1 cellular context compared by ENCODE assay signal in the genomic region with DNA sequence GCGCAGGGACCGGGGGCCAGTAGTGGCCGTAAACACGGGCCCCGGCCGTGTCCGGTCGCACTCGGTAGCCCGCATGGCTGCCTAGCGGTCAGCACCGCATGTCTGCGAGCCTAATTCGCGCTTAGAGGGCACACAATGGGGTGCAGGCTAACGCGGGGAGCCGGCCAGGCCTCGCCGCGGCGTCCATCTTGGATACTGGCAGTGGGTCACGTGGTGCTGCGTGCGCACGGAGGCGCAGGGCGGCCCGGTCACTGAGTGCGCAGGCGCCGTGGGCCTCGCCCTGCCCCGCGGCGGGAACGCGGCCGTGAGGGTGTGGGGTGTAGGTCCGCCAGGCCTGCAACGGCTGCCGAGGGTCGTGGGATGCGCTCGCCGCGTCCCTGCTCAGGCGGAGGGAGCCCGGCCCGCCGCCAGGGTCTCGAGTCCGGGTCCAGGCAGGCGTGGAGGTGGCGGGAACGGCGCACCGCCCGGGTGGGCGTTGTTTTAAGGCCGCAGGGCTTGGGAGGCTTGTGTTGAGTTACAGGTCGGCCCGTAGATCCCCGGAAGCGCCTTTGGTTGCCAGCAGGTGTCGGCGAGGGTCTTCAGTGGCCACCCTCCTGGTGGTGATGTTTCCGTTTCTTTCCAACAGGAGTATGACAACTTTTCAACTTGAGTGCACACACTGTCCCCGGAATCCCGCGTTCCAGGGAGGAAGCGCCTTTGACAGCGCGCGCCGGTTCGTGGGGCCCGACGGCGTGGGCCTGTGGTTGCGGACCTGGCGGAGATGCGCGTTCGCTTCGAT.
TF ChIP-seq lines count a peak whose summit lies in the region.

No MANE protein-coding gene starts in this region.

TF ChIP-seq in GM12878, 131 proteins besides CTCF, POLR2A, EP300 and RAD21 (continued from another document and continues in another):
- TF ChIP-seq, protein P1, sequence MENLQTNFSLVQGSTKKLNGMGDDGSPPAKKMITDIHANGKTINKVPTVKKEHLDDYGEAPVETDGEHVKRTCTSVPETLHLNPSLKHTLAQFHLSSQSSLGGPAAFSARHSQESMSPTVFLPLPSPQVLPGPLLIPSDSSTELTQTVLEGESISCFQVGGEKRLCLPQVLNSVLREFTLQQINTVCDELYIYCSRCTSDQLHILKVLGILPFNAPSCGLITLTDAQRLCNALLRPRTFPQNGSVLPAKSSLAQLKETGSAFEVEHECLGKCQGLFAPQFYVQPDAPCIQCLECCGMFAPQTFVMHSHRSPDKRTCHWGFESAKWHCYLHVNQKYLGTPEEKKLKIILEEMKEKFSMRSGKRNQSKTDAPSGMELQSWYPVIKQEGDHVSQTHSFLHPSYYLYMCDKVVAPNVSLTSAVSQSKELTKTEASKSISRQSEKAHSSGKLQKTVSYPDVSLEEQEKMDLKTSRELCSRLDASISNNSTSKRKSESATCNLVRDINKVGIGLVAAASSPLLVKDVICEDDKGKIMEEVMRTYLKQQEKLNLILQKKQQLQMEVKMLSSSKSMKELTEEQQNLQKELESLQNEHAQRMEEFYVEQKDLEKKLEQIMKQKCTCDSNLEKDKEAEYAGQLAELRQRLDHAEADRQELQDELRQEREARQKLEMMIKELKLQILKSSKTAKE (IDR thresholded peaks at IDR 0.05; ENCODE audit: low read depth, poor library complexity, severe bottlenecking): no peak
- TF ChIP-seq CREM (IDR thresholded peaks at IDR 0.05; ENCODE audit: low read depth) (peak; percentile 46; the same call in 1 of the 2 replicates), SIN3A (IDR thresholded peaks at IDR 0.05; ENCODE audit: low read depth, low read length) (0 out of 2 replicates have a peak, but pooled peaks have one; percentile 43), POLR2AphosphoS2 (IDR thresholded peaks at IDR 0.05; ENCODE audit: low read depth, low read length) (peak; percentile 88; the same call in 1 of the 2 replicates), CREB1 (IDR thresholded peaks at IDR 0.05; ENCODE audit: low read depth) (peak; percentile 47; the same call in 1 of the 2 replicates), SIX5 (IDR thresholded peaks at IDR 0.05; ENCODE audit: low read depth, low read length, severe bottlenecking) (peak; percentile 26), HDAC2 (IDR thresholded peaks at IDR 0.05) (no peak), NBN (IDR thresholded peaks at IDR 0.05) (peak; percentile 86), HCFC1 (IDR thresholded peaks at IDR 0.05; ENCODE audit: low read length) (peak; percentile 76), ZNF24 (IDR thresholded peaks at IDR 0.05) (no peak), FOS (IDR thresholded peaks at IDR 0.05; ENCODE audit: borderline replicate concordance, extremely low read depth, insufficient read length) (no peak), SUZ12 (IDR thresholded peaks at IDR 0.05; ENCODE audit: unreplicated experiment) (no peak), SREBF1 (IDR thresholded peaks at IDR 0.05; ENCODE audit: low read length) (no peak), CHD1 (IDR thresholded peaks at IDR 0.05; ENCODE audit: low read depth, low read length) (no peak), RAD51 (IDR thresholded peaks at IDR 0.05) (peak; percentile 94), RELA (IDR thresholded peaks at IDR 0.05; ENCODE audit: borderline replicate concordance, partially characterized antibody) (peak; percentile 91), MEF2B (IDR thresholded peaks at IDR 0.05; ENCODE audit: partially characterized antibody, poor library complexity, severe bottlenecking) (peak; percentile 27), FOXM1 (IDR thresholded peaks at IDR 0.05; ENCODE audit: low read depth, low read length) (no peak), SPI1 (IDR thresholded peaks at IDR 0.05; ENCODE audit: borderline replicate concordance, insufficient read depth, low read depth, low read length) (no peak), BACH1 (IDR thresholded peaks at IDR 0.05; ENCODE audit: borderline replicate concordance) (peak; percentile 91), NFIC (IDR thresholded peaks at IDR 0.05; ENCODE audit: low read depth, low read length) (no peak), RB1 (IDR thresholded peaks at IDR 0.05; ENCODE audit: borderline replicate concordance) (peak; percentile 98), KDM1A (IDR thresholded peaks at IDR 0.05; ENCODE audit: borderline replicate concordance) (no peak), KAT2A (conservative IDR thresholded peaks at IDR 0.05; ENCODE audit: control insufficient read depth, low read depth, low read length) (no peak), HDAC6 (IDR thresholded peaks at IDR 0.05; ENCODE audit: unreplicated experiment) (peak; percentile 68), TBL1XR1 (IDR thresholded peaks at IDR 0.05; ENCODE audit: low read depth, low read length) (no peak), CHD2 (IDR thresholded peaks at IDR 0.05; ENCODE audit: borderline replicate concordance, low read depth, low read length) (0 out of 2 replicates have a peak, but pooled peaks have one; percentile 35), YBX1 (IDR thresholded peaks at IDR 0.05) (no peak), GABPA (IDR thresholded peaks at IDR 0.05; ENCODE audit: low read depth) (no peak), TCF7 (IDR thresholded peaks at IDR 0.05; ENCODE audit: borderline replicate concordance) (no peak), HDGF (IDR thresholded peaks at IDR 0.05) (no peak; the same call in none of the 2 replicates), LARP7 (IDR thresholded peaks at IDR 0.05) (peak; percentile 95), BMI1 (IDR thresholded peaks at IDR 0.05; ENCODE audit: borderline replicate concordance) (no peak), CBFB (IDR thresholded peaks at IDR 0.05; ENCODE audit: low read depth) (peak; percentile 86), CBX5 (IDR thresholded peaks at IDR 0.05; ENCODE audit: low read depth) (no peak), IKZF1 (conservative IDR thresholded peaks at IDR 0.05) (peak; percentile 97), ZNF274 (IDR thresholded peaks at IDR 0.05; ENCODE audit: insufficient read depth, insufficient read length) (no peak), MTA3 (IDR thresholded peaks at IDR 0.05; ENCODE audit: borderline replicate concordance, low read length) (no peak), MTA2 (IDR thresholded peaks at IDR 0.05; ENCODE audit: low read depth) (no peak), ZNF384 (IDR thresholded peaks at IDR 0.05; ENCODE audit: borderline replicate concordance, low read depth, low read length) (no peak)
- TF ChIP-seq, protein P2, sequence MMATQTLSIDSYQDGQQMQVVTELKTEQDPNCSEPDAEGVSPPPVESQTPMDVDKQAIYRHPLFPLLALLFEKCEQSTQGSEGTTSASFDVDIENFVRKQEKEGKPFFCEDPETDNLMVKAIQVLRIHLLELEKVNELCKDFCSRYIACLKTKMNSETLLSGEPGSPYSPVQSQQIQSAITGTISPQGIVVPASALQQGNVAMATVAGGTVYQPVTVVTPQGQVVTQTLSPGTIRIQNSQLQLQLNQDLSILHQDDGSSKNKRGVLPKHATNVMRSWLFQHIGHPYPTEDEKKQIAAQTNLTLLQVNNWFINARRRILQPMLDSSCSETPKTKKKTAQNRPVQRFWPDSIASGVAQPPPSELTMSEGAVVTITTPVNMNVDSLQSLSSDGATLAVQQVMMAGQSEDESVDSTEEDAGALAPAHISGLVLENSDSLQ (IDR thresholded peaks at IDR 0.05): peak; percentile 89
- TF ChIP-seq, protein P3, sequence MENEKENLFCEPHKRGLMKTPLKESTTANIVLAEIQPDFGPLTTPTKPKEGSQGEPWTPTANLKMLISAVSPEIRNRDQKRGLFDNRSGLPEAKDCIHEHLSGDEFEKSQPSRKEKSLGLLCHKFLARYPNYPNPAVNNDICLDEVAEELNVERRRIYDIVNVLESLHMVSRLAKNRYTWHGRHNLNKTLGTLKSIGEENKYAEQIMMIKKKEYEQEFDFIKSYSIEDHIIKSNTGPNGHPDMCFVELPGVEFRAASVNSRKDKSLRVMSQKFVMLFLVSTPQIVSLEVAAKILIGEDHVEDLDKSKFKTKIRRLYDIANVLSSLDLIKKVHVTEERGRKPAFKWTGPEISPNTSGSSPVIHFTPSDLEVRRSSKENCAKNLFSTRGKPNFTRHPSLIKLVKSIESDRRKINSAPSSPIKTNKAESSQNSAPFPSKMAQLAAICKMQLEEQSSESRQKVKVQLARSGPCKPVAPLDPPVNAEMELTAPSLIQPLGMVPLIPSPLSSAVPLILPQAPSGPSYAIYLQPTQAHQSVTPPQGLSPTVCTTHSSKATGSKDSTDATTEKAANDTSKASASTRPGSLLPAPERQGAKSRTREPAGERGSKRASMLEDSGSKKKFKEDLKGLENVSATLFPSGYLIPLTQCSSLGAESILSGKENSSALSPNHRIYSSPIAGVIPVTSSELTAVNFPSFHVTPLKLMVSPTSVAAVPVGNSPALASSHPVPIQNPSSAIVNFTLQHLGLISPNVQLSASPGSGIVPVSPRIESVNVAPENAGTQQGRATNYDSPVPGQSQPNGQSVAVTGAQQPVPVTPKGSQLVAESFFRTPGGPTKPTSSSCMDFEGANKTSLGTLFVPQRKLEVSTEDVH (IDR thresholded peaks at IDR 0.05; ENCODE audit: low read depth, partially characterized antibody): no peak
- TF ChIP-seq, protein P4, sequence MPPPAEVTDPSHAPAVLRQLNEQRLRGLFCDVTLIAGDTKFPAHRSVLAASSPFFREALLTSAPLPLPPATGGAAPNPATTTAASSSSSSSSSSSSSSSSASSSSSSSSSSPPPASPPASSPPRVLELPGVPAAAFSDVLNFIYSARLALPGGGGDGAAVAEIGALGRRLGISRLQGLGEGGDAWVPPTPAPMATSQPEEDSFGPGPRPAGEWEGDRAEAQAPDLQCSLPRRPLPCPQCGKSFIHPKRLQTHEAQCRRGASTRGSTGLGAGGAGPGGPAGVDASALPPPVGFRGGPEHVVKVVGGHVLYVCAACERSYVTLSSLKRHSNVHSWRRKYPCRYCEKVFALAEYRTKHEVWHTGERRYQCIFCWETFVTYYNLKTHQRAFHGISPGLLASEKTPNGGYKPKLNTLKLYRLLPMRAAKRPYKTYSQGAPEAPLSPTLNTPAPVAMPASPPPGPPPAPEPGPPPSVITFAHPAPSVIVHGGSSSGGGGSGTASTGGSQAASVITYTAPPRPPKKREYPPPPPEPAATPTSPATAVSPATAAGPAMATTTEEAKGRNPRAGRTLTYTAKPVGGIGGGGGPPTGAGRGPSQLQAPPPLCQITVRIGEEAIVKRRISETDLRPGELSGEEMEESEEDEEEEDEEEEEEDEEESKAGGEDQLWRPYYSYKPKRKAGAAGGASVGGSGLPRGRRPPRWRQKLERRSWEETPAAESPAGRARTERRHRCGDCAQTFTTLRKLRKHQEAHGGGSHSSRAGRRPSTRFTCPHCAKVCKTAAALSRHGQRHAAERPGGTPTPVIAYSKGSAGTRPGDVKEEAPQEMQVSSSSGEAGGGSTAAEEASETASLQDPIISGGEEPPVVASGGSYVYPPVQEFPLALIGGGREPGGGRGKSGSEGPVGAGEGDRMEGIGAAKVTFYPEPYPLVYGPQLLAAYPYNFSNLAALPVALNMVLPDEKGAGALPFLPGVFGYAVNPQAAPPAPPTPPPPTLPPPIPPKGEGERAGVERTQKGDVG (CRISPR knock-in tag; IDR thresholded peaks at IDR 0.05): 0 out of 2 replicates have a peak, but pooled peaks have one; percentile 14
- TF ChIP-seq, protein P5, sequence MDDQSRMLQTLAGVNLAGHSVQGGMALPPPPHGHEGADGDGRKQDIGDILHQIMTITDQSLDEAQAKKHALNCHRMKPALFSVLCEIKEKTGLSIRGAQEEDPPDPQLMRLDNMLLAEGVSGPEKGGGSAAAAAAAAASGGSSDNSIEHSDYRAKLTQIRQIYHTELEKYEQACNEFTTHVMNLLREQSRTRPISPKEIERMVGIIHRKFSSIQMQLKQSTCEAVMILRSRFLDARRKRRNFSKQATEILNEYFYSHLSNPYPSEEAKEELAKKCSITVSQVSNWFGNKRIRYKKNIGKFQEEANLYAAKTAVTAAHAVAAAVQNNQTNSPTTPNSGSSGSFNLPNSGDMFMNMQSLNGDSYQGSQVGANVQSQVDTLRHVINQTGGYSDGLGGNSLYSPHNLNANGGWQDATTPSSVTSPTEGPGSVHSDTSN (IDR thresholded peaks at IDR 0.05; ENCODE audit: insufficient replicate concordance, low read depth, low read length): no peak
- TF ChIP-seq, protein P6, sequence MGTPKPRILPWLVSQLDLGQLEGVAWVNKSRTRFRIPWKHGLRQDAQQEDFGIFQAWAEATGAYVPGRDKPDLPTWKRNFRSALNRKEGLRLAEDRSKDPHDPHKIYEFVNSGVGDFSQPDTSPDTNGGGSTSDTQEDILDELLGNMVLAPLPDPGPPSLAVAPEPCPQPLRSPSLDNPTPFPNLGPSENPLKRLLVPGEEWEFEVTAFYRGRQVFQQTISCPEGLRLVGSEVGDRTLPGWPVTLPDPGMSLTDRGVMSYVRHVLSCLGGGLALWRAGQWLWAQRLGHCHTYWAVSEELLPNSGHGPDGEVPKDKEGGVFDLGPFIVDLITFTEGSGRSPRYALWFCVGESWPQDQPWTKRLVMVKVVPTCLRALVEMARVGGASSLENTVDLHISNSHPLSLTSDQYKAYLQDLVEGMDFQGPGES (IDR thresholded peaks at IDR 0.05): no peak
- TF ChIP-seq, protein P7, sequence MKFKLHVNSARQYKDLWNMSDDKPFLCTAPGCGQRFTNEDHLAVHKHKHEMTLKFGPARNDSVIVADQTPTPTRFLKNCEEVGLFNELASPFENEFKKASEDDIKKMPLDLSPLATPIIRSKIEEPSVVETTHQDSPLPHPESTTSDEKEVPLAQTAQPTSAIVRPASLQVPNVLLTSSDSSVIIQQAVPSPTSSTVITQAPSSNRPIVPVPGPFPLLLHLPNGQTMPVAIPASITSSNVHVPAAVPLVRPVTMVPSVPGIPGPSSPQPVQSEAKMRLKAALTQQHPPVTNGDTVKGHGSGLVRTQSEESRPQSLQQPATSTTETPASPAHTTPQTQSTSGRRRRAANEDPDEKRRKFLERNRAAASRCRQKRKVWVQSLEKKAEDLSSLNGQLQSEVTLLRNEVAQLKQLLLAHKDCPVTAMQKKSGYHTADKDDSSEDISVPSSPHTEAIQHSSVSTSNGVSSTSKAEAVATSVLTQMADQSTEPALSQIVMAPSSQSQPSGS (IDR thresholded peaks at IDR 0.05; ENCODE audit: low read length): no peak
- TF ChIP-seq, protein P8, sequence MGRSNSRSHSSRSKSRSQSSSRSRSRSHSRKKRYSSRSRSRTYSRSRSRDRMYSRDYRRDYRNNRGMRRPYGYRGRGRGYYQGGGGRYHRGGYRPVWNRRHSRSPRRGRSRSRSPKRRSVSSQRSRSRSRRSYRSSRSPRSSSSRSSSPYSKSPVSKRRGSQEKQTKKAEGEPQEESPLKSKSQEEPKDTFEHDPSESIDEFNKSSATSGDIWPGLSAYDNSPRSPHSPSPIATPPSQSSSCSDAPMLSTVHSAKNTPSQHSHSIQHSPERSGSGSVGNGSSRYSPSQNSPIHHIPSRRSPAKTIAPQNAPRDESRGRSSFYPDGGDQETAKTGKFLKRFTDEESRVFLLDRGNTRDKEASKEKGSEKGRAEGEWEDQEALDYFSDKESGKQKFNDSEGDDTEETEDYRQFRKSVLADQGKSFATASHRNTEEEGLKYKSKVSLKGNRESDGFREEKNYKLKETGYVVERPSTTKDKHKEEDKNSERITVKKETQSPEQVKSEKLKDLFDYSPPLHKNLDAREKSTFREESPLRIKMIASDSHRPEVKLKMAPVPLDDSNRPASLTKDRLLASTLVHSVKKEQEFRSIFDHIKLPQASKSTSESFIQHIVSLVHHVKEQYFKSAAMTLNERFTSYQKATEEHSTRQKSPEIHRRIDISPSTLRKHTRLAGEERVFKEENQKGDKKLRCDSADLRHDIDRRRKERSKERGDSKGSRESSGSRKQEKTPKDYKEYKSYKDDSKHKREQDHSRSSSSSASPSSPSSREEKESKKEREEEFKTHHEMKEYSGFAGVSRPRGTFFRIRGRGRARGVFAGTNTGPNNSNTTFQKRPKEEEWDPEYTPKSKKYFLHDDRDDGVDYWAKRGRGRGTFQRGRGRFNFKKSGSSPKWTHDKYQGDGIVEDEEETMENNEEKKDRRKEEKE (IDR thresholded peaks at IDR 0.05): no peak
